8 cellular contexts compared by ENCODE assay signal in the genomic region with DNA sequence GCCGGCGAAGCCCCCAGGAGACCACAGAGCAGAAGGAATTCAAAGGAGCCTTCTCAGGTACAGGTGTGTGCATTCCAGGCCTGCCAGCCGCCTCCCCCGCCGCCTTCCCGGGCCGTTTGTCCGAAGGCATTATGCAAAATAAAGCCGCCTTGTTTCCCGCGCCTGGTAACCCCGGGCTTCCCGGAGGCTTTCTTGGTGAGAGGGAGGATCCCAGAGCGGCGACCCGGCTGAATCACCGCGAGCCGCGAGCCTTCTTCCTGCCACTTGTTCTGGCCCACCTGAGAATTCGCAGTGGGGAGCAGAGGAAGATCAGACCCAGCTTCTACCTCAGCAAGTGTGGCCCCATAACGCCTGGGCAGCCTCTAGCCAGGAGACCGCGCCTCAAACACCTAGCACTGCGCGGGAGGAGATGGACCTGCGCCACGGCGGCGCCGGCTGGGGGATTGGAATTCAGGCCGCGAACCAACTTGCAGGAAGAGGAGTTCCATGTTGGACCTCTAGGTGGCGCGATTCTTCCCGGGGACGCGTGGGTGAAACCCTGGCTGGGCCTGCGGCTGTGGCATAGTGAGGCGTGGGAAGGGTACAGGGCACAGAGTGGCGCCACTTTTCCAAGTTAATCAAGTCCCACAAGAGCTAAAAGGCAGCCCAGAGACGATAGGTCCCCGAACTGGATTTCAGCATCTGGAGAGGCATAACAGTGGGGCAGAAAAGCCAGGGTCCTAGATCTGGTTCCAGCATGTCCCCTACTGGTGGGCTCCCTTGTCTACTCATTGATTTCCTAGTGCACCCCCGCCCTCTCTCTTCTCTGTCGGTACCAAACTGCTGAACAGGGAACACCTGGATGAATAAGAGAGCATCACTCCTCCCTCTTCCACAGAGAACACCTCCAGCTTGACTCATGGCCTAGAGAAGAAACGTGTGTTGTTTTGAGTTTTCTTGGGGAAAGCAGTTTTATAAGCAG.
DNase-seq lines count a peak whose midpoint lies in the region; ATAC-seq and TF ChIP-seq lines count a peak whose summit lies in the region.

No MANE protein-coding gene starts in this region.

- peak; percentile 98 for TF ChIP-seq CTCF in endodermal cell (conservative IDR thresholded peaks at IDR 0.05)
- peak; percentile 70 for TF ChIP-seq CTCF in mucosa of descending colon (IDR thresholded peaks at IDR 0.05)

- peak; percentile 1 to 17 for DNase-seq in NOMO-1 (lab: John Stamatoyannopoulos, UW; ENCODE audit: unreplicated experiment in 2 of 2)
- no peak for DNase-seq in NOMO-1 treated with dmso at 0.1 percent for 144 hours (lab: John Stamatoyannopoulos, UW; ENCODE audit: unreplicated experiment)
- DNase-seq in LoVo (ENCODE audit: low spot score), result peak; percentile 68
- peak; percentile 69 for DNase-seq in activated CD4-positive, alpha-beta memory T cell treated with anti-CD3 and anti-CD28 coated beads, Interleukin-2, amount 10 ng/mL, durations not matched to agents 7 days and 5 days
- peak; percentile 97 for DNase-seq in endodermal cell
- DNase-seq in mucosa of descending colon, result peak; percentile 53 to 79 (median 74)
- peak; percentile 11 to 44 for DNase-seq in stimulated activated CD8-positive, alpha-beta memory T cell treated with anti-CD3 and anti-CD28 coated beads, Interleukin-4, amount 100 ng/mL, for 4 hours (ENCODE audit: low read depth in 2 of 2, low spot score in 1 of 2)
- no peak for DNase-seq in Kasumi-1 (lab: John Stamatoyannopoulos, UW)

- CTCF ChIA-PET in activated CD4-positive, alpha-beta memory T cell treated with anti-CD3 and anti-CD28 coated beads, Interleukin-2, amount 10 ng/mL, durations not matched to agents 7 days and 5 days (lab: Charles Lee), result interaction anchor here (0.7 to 2.1 kb wide), 4 partner anchors 9 to 23 kb away, joined by 3 to 9 read pairs (median 3); no protein-coding TSS in a partner anchor

- no peaks in the 10 kb centered on the region for H3K36me3 Mint-ChIP-seq in activated CD4-positive, alpha-beta memory T cell treated with anti-CD3 and anti-CD28 coated beads, Interleukin-2, amount 10 ng/mL, durations not matched to agents 7 days and 5 days (ENCODE audit: low read depth)
- no peaks in the 10 kb centered on the region for H3K36me3 Mint-ChIP-seq in endodermal cell (ENCODE audit: low read depth)

- H3K9me3 ChIP-seq in endodermal cell (ENCODE audit: control insufficient read depth, low read length), result no peaks in the 10 kb centered on the region
- H3K9me3 ChIP-seq in mucosa of descending colon, result no peaks in the 10 kb centered on the region

- POLR2A ChIA-PET in activated CD4-positive, alpha-beta memory T cell treated with anti-CD3 and anti-CD28 coated beads, Interleukin-2, amount 10 ng/mL, durations not matched to agents 7 days and 5 days (lab: Charles Lee), result no interaction called here

- no peak overlapping the region for H3K9ac ChIP-seq in endodermal cell (ENCODE audit: extremely low read depth, low read length, poor library complexity, severe bottlenecking)

- H3K4me3 ChIP-seq in endodermal cell (ENCODE audit: low read length) (peak overlapping the region; percentile 74), mucosa of descending colon (no peak overlapping the region)

- H3K27ac ChIP-seq in endodermal cell (ENCODE audit: low read depth, low read length), result no peak overlapping the region

- H3K4me3 Mint-ChIP-seq in activated CD4-positive, alpha-beta memory T cell treated with anti-CD3 and anti-CD28 coated beads, Interleukin-2, amount 10 ng/mL, durations not matched to agents 7 days and 5 days, result peak overlapping the region; percentile 27
- peak overlapping the region; percentile 61 for H3K4me3 Mint-ChIP-seq in endodermal cell

- peaks cover 4% of the 10 kb centered on the region for H3K4me1 Mint-ChIP-seq in activated CD4-positive, alpha-beta memory T cell treated with anti-CD3 and anti-CD28 coated beads, Interleukin-2, amount 10 ng/mL, durations not matched to agents 7 days and 5 days
- peaks cover 14% of the 10 kb centered on the region for H3K4me1 Mint-ChIP-seq in endodermal cell

- peaks cover 29% of the 10 kb centered on the region for H3K27me3 ChIP-seq in endodermal cell (ENCODE audit: control insufficient read depth, insufficient read depth, low read length, poor library complexity, severe bottlenecking)

- peak; percentile 86 for ATAC-seq in mucosa of descending colon

- WGBS in endodermal cell (ENCODE audit: insufficient coverage in 1 of 2, insufficient read length in 1 of 2), 2 experiments, result 12 to 19% methylated on average over 20 to 46 of the region's 46 CpGs

- H3K27me3 Mint-ChIP-seq in activated CD4-positive, alpha-beta memory T cell treated with anti-CD3 and anti-CD28 coated beads, Interleukin-2, amount 10 ng/mL, durations not matched to agents 7 days and 5 days, result peaks cover 21% of the 10 kb centered on the region
- peaks cover 51% of the 10 kb centered on the region for H3K27me3 Mint-ChIP-seq in endodermal cell (ENCODE audit: insufficient read depth)

- no peak overlapping the region for H3K27ac Mint-ChIP-seq in activated CD4-positive, alpha-beta memory T cell treated with anti-CD3 and anti-CD28 coated beads, Interleukin-2, amount 10 ng/mL, durations not matched to agents 7 days and 5 days
- H3K27ac Mint-ChIP-seq in endodermal cell, result peak overlapping the region; percentile 98

- intact Hi-C loops in mucosa of descending colon (cut with DNase I, micrococcal nuclease), result no loop called here

- H3K36me3 ChIP-seq in endodermal cell (ENCODE audit: control insufficient read depth, insufficient read depth, low read length) (no peaks in the 10 kb centered on the region), mucosa of descending colon (ENCODE audit: low read depth) (no peaks in the 10 kb centered on the region)

- H3K9me3 Mint-ChIP-seq in activated CD4-positive, alpha-beta memory T cell treated with anti-CD3 and anti-CD28 coated beads, Interleukin-2, amount 10 ng/mL, durations not matched to agents 7 days and 5 days, result no peaks in the 10 kb centered on the region
- no peaks in the 10 kb centered on the region for H3K9me3 Mint-ChIP-seq in endodermal cell

- H3K4me1 ChIP-seq in endodermal cell (ENCODE audit: control insufficient read depth, insufficient read depth, low read length) (no peaks in the 10 kb centered on the region), mucosa of descending colon (ENCODE audit: low read depth) (peaks cover 9% of the 10 kb centered on the region)

Comparison
In these comparisons a context has a peak if more than half of its experiments do, and no peak if none do; other contexts are left out.
1. DNase-seq: peak in NOMO-1 (2 of 2), LoVo (single experiment), activated CD4-positive, alpha-beta memory T cell treated with anti-CD3 and anti-CD28 coated beads, Interleukin-2, amount 10 ng/mL, durations not matched to agents 7 days and 5 days (single experiment), endodermal cell (single experiment), mucosa of descending colon (3 of 3) and stimulated activated CD8-positive, alpha-beta memory T cell treated with anti-CD3 and anti-CD28 coated beads, Interleukin-4, amount 100 ng/mL, for 4 hours (2 of 2); none in NOMO-1 treated with dmso at 0.1 percent for 144 hours (single experiment) and Kasumi-1 (0 of 2).